ENCODE assay signal across 8 cellular contexts in genomic region chr12:92462049-92462448, GRCh38.
A peak's percentile ranks its signal among the peaks of the same experiment; 100 is the strongest.
DNase-seq lines count a peak whose midpoint lies in the region; ATAC-seq and TF ChIP-seq lines count a peak whose summit lies in the region.

No MANE protein-coding gene starts in this region.

- peak; percentile 72 for DNase-seq in M059J (ENCODE audit: low read depth)
- peak; percentile 95 for DNase-seq in iris pigment epithelial cell (ENCODE audit: low read depth)
- DNase-seq in ACHN: no peak
- DNase-seq in DMS 273 treated with DMSO at 0.1 percent for 48 hours (lab: John Stamatoyannopoulos, UW): no peak
- DNase-seq in stimulated activated CD4-positive, alpha-beta T cell treated with anti-CD3 and anti-CD28 coated beads, Interleukin-12 subunit alpha, Interleukin-12 subunit beta, amount 100 ng/mL, for 4 hours: no peak
- no peak for DNase-seq in SHP77 treated with DMSO at 0.1 percent for 48 hours (lab: John Stamatoyannopoulos, UW)

- TF ChIP-seq POLR2A in GM18505 (IDR thresholded peaks at IDR 0.05; ENCODE audit: borderline replicate concordance, extremely low read depth, insufficient read depth, insufficient read length): no peak

- ATAC-seq in GM18505 (IDR thresholded peaks at IDR 0.05; ENCODE audit: unreplicated experiment): peak; percentile 63
- peak; percentile 64 for ATAC-seq in GM21825 (IDR thresholded peaks at IDR 0.05; ENCODE audit: unreplicated experiment)

- in situ Hi-C loops in ACHN (cut with HindIII; ENCODE audit: low pct_ligation_motif_present, low pct_unique_long_range_greater_than_20kb, low sequenced_read_pairs): no loop called here

Comparison
In these comparisons a context has a peak if more than half of its experiments do, and no peak if none do; other contexts are left out.
1. DNase-seq: peak in M059J (single experiment) and iris pigment epithelial cell (single experiment); none in ACHN (single experiment), DMS 273 treated with DMSO at 0.1 percent for 48 hours (single experiment), stimulated activated CD4-positive, alpha-beta T cell treated with anti-CD3 and anti-CD28 coated beads, Interleukin-12 subunit alpha, Interleukin-12 subunit beta, amount 100 ng/mL, for 4 hours (single experiment) and SHP77 treated with DMSO at 0.1 percent for 48 hours (single experiment).